In genomic region chr16:88634994-88635670, GRCh38 we compare ENCODE assay signal across 8 cellular contexts. TPM values are rescaled to one million over a fixed set of nuclear protein-coding genes. Genes with fewer than 3 reads are reported as not detected.
DNase-seq lines count a peak whose midpoint lies in the region; ATAC-seq and TF ChIP-seq lines count a peak whose summit lies in the region.

No MANE protein-coding gene starts in this region.

- TF ChIP-seq CTCF in heart left ventricle (IDR thresholded peaks at IDR 0.05) (no peak), right atrium auricular region (IDR thresholded peaks at IDR 0.05) (no peak), activated B cell treated with CpG ODN at 0.5 μM for 24 hours (IDR thresholded peaks at IDR 0.05) (no peak), type B pancreatic cell (conservative IDR thresholded peaks at IDR 0.05) (no peak)

- peak overlapping the region in 1 of 12 donors; percentile 83 for H3K27ac ChIP-seq in heart left ventricle
- H3K27ac ChIP-seq in right atrium auricular region, result peak overlapping the region in 1 of 2 donors; percentile 42

- POLR2A ChIA-PET in activated B cell treated with CpG ODN at 0.5 μM for 24 hours (lab: Charles Lee), result interaction anchor here (5.7 kb wide), 1 partner anchor 14 kb away, joined by 102 read pairs; the partner anchor contains the start of gene CYBA

- H3K4me1 ChIP-seq in heart left ventricle (peaks cover 0 to 32% (median 14%) of the 10 kb centered on the region in 12 donors), right atrium auricular region (peaks cover 0 to 21% of the 10 kb centered on the region in 2 donors)

- 46 to 72% (median 57%) methylated on average over 17 to 28 of the region's 28 CpGs for WGBS in heart left ventricle, 4 donors

- H3K36me3 ChIP-seq in heart left ventricle (peaks cover 0 to 31% (median 25%) of the 10 kb centered on the region in 9 donors), right atrium auricular region (peaks cover 25% of the 10 kb centered on the region)

- TF ChIP-seq POLR2A in heart left ventricle (IDR thresholded peaks at IDR 0.05), result no peak

- H3K4me3 Mint-ChIP-seq in activated B cell treated with CpG ODN at 0.5 μM for 24 hours, result peak overlapping the region; percentile 76
- peak overlapping the region; percentile 54 for H3K4me3 Mint-ChIP-seq in type B pancreatic cell

- H3K27me3 ChIP-seq in heart left ventricle, result peaks cover 16 to 50% (median 20%) of the 10 kb centered on the region in 9 donors
- H3K27me3 ChIP-seq in right atrium auricular region, result peaks cover 5 to 15% of the 10 kb centered on the region in 2 donors

- H3K9me3 Mint-ChIP-seq in activated B cell treated with CpG ODN at 0.5 μM for 24 hours (no peaks in the 10 kb centered on the region), type B pancreatic cell (no peaks in the 10 kb centered on the region)

- H3K27ac Mint-ChIP-seq in activated B cell treated with CpG ODN at 0.5 μM for 24 hours (peak overlapping the region; percentile 50), type B pancreatic cell (no peak overlapping the region)

- H3K9me3 ChIP-seq in heart left ventricle (no peaks in the 10 kb centered on the region), right atrium auricular region (no peaks in the 10 kb centered on the region)

- H3K36me3 Mint-ChIP-seq in activated B cell treated with CpG ODN at 0.5 μM for 24 hours (ENCODE audit: low read depth) (peaks cover 16% of the 10 kb centered on the region), type B pancreatic cell (no peaks in the 10 kb centered on the region)

- CTCF ChIA-PET in activated B cell treated with CpG ODN at 0.5 μM for 24 hours (lab: Charles Lee), result interaction anchor here (1.0 kb wide), 1 partner anchor 50 kb away, joined by 4 read pairs; no protein-coding TSS in a partner anchor

- H3K4me1 Mint-ChIP-seq in activated B cell treated with CpG ODN at 0.5 μM for 24 hours (peaks cover 58% of the 10 kb centered on the region), type B pancreatic cell (ENCODE audit: unreplicated experiment) (peaks cover 5% of the 10 kb centered on the region)

- H3K4me3 ChIP-seq in heart left ventricle (peak overlapping the region; percentile 0 to 62 (median 50)), right atrium auricular region (peak overlapping the region in 1 of 2 donors; percentile 51), iPS-11a (ENCODE audit: low read depth, low read length) (peak overlapping the region; percentile 53)

- no peak for DNase-seq in heart left ventricle
- DNase-seq in right atrium auricular region (ENCODE audit: low spot score), result no peak
- DNase-seq in activated B cell treated with CpG ODN at 0.5 μM for 24 hours, result no peak
- no peak for DNase-seq in type B pancreatic cell (ENCODE audit: extremely low spot score, unreplicated experiment)
- no peak for DNase-seq in DMS153 (lab: John Stamatoyannopoulos, UW)
- DNase-seq in DMS79 (lab: John Stamatoyannopoulos, UW), result no peak

- no peaks in the 10 kb centered on the region for H3K27me3 Mint-ChIP-seq in activated B cell treated with CpG ODN at 0.5 μM for 24 hours
- peaks cover 18% of the 10 kb centered on the region for H3K27me3 Mint-ChIP-seq in type B pancreatic cell

- intact Hi-C loops in heart left ventricle (cut with DNase I), result no loop called here
- intact Hi-C loops in activated B cell treated with CpG ODN at 0.5 μM for 24 hours (cut with micrococcal nuclease), result loop anchor here (1.0 to 10.0 kb wide), 9 partner anchors 16 to 1250 kb away; partner anchors contain the start of genes CTU2, CYBA, FBXO31 and MVD

- ATAC-seq in heart left ventricle (no peak), activated B cell treated with CpG ODN at 0.5 μM for 24 hours (ENCODE audit: low read depth) (no peak), HG02588 (IDR thresholded peaks at IDR 0.05; ENCODE audit: unreplicated experiment) (no peak)

RNA-seq across cellular contexts. Expression of gene IL17C, which starts 3.2 kb away (rescaled TPM):
- total RNA-seq in heart left ventricle (not detected), right atrium auricular region (not detected), activated B cell treated with CpG ODN at 0.5 μM for 24 hours (0.34 and 0.69 TPM in 2 replicates), type B pancreatic cell (ENCODE audit: low replicate concordance) (0.39 TPM in 1 of 2 replicates, not detected in the other)
- polyA plus RNA-seq in heart left ventricle, result not detected

RNA-seq across cellular contexts. Expression of gene CYBA, which starts 15.7 kb away (rescaled TPM):
- total RNA-seq in heart left ventricle (100 to 1,000 TPM in 1 of 9 donors, 10 to 100 TPM in 8; 22.6 to 227 (median 34.4) TPM), right atrium auricular region (100 to 1,000 TPM in 1 of 2 donors, 10 to 100 TPM in 1; 82.0 to 132 TPM), activated B cell treated with CpG ODN at 0.5 μM for 24 hours (432 and 456 TPM in 2 replicates), type B pancreatic cell (ENCODE audit: low replicate concordance) (120 and 144 TPM in 2 replicates)
- polyA plus RNA-seq in heart left ventricle, result 10 to 100 TPM; 46.5 to 48.8 TPM

RNA-seq across cellular contexts. Expression of gene MVD, which starts 27.8 kb away (rescaled TPM):
- total RNA-seq in heart left ventricle (10 to 100 TPM; 17.5 to 26.8 (median 20.6) TPM), right atrium auricular region (10 to 100 TPM; 21.5 to 23.1 TPM), activated B cell treated with CpG ODN at 0.5 μM for 24 hours (115 and 140 TPM in 2 replicates), type B pancreatic cell (ENCODE audit: low replicate concordance) (59.0 and 60.6 TPM in 2 replicates)
- polyA plus RNA-seq in heart left ventricle, result 10 to 100 TPM; 22.3 to 41.2 TPM

RNA-seq across cellular contexts. Expression of gene SNAI3, which starts 51.2 kb away (rescaled TPM):
- total RNA-seq in heart left ventricle, result 1 to 10 TPM in 6 of 9 donors, under 1 TPM in 3; 0.76 to 9.5 (median 1.4) TPM
- 1 to 10 TPM; 1.7 to 4.4 TPM for polyA plus RNA-seq in heart left ventricle
- total RNA-seq in right atrium auricular region, result 1 to 10 TPM; 1.0 to 1.6 TPM
- total RNA-seq in activated B cell treated with CpG ODN at 0.5 μM for 24 hours, result 1.5 and 2.7 TPM in 2 replicates
- total RNA-seq in type B pancreatic cell (ENCODE audit: low replicate concordance), result 0.68 and 0.79 TPM in 2 replicates
